ENCODE assay signal across 27 cellular contexts in the genomic region with DNA sequence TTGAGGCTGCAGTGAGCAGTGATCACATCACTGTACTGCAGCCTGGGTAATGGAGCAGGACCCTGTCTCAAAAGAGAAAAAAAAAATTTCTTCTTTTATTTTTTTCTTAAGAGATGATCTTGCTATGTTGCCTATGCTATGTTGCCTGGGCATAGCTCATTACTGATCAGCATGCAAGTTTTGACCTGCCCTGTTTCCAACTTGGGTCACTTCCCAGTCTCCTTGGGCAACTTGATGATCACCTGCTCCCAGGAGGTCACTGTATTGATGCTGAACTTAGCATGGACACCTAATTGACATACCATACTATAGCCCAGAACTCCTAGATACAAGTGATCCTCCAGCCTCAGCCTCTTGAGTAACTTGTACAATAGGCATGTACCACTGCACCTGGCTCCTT.
"Had no signal": no experiment of that assay in that cellular context is flagged by ENCODE, and none has a peak within 500 bp of the region (broad histone marks: within the 10 kb centered on the region; RNA-seq: fewer than 3 reads in every experiment).

No MANE protein-coding gene starts in this region.

- H3K27ac Mint-ChIP-seq: nephron progenitor cell; stimulated activated naive CD8-positive, alpha-beta T cell treated with anti-CD3 and anti-CD28 coated beads, Interleukin-15, amount 100 ng/mL, for 72 hours had no signal

- H3K27me3 ChIP-seq: heart right ventricle, ovary, suprapubic skin, transverse colon, upper lobe of right lung, uterus had no signal

- H3K36me3 ChIP-seq: heart right ventricle, ovary, transverse colon, upper lobe of right lung, uterus had no signal

- H3K27me3 Mint-ChIP-seq: naive thymus-derived CD8-positive, alpha-beta T cell; stimulated activated naive CD8-positive, alpha-beta T cell treated with anti-CD3 and anti-CD28 coated beads, Interleukin-15, amount 100 ng/mL, for 72 hours had no signal

- H3K9me3 ChIP-seq: heart right ventricle, ovary, suprapubic skin, transverse colon, upper lobe of right lung, uterus had no signal

- H3K4me1 Mint-ChIP-seq: nephron progenitor cell had no signal

- H3K4me2 ChIP-seq: smooth muscle cell had no signal

- ATAC-seq: heart right ventricle; naive thymus-derived CD8-positive, alpha-beta T cell; sciatic nerve; stimulated activated naive CD8-positive, alpha-beta T cell treated with anti-CD3 and anti-CD28 coated beads, Interleukin-15, amount 100 ng/mL, for 72 hours; upper lobe of right lung had no signal

- DNase-seq: dermis blood vessel endothelial cell; effector memory CD4-positive, alpha-beta T cell; foreskin fibroblast; glutamatergic neuron; heart right ventricle; hippocampal formation; islet precursor cell; mesenchymal stem cell; midbrain; naive thymus-derived CD8-positive, alpha-beta T cell; nephron progenitor cell; nucleus accumbens; ovary; stimulated activated CD4-positive, alpha-beta T cell treated with anti-CD3 and anti-CD28 coated beads, Interleukin-12 subunit alpha, Interleukin-12 subunit beta, amount 100 ng/mL, for 4 hours; stimulated activated CD4-positive, alpha-beta T cell treated with anti-CD3 and anti-CD28 coated beads, Interleukin-1b, Interleukin-23, amount 100 ng/mL, for 48 hours; stimulated activated CD4-positive, alpha-beta T cell treated with anti-CD3 and anti-CD28 coated beads, Interleukin-4, amount 100 ng/mL, for 1 hour; stimulated activated CD8-positive, alpha-beta memory T cell treated with anti-CD3 and anti-CD28 coated beads, Interleukin-4, amount 100 ng/mL, for 48 hours; stimulated activated naive CD4-positive, alpha-beta T cell; stimulated activated naive CD8-positive, alpha-beta T cell treated with anti-CD3 and anti-CD28 coated beads, Interleukin-15, amount 100 ng/mL, for 72 hours; transverse colon; upper lobe of right lung; uterus had no signal

- H3K27ac ChIP-seq: coronary artery, heart right ventricle, ovary, suprapubic skin, transverse colon, upper lobe of right lung, uterus had no signal

- H3K9me3 Mint-ChIP-seq: naive thymus-derived CD8-positive, alpha-beta T cell had no signal

- H3K4me1 ChIP-seq: heart right ventricle, suprapubic skin, transverse colon, upper lobe of right lung, uterus had no signal

- H3K4me3 ChIP-seq: coronary artery, heart right ventricle, lung, ovary, smooth muscle cell, suprapubic skin, transverse colon, upper lobe of right lung, uterus had no signal

- H3K4me3 Mint-ChIP-seq: naive thymus-derived CD8-positive, alpha-beta T cell; nephron progenitor cell; stimulated activated naive CD8-positive, alpha-beta T cell treated with anti-CD3 and anti-CD28 coated beads, Interleukin-15, amount 100 ng/mL, for 72 hours had no signal
